In the genomic region with DNA sequence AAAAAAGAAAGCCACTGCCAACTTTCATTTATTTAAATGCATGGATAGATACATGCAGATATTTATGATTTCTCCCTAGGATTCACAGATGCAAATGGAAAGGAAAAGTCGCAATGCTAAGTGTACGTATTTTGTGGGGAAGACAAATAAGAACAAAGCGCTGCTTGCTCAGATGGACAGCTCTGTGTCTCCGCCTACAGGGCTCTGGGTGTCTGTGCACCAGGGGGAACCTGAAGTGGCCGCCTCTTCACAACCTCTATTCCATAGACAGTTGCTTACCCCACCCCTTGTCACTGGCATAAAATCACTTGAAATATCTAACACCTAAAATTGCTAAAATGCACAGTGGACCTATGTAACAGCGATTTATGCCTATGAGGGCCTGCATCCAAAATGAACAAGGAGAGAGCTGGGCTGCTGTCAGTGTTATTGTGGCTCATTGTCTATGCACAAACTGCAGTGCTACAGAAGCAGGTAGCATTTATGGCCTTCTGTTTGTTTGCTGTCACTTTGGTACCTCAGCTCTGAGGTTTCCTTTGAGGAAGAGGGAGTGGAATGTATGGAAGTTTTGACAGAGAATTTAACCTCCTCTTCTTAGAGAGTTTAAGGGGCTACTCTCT, we compare ENCODE assay signal across 9 cellular contexts. TPM values are rescaled to one million over a fixed set of nuclear protein-coding genes. Genes with fewer than 3 reads are reported as not detected.
DNase-seq lines count a peak whose midpoint lies in the region; ATAC-seq and TF ChIP-seq lines count a peak whose summit lies in the region.
"Had no signal": no experiment of that assay in that cellular context is flagged by ENCODE, and none has a peak within 500 bp of the region (broad histone marks: within the 10 kb centered on the region; RNA-seq: fewer than 3 reads in every experiment).

No MANE protein-coding gene starts in this region.

- no peak overlapping the region for H3K4me3 ChIP-seq in heart right ventricle
- H3K4me3 ChIP-seq: BLaER1 treated with 17β-estradiol and CSF1 and Interleukin-3, amounts not matched to agents 10 nM and 100 nM had no signal

- H3K27ac ChIP-seq in heart right ventricle = no peak overlapping the region
- H3K27ac ChIP-seq: BLaER1 treated with 17β-estradiol and CSF1 and Interleukin-3, amounts not matched to agents 10 nM and 100 nM had no signal

- intact Hi-C loops in heart right ventricle (cut with DNase I) = loop anchor here in 2 of 10 donors (2.0 to 10.0 kb wide), 2 partner anchors 460 to 462 kb away; no protein-coding TSS in a partner anchor

- DNase-seq in NCI-H1417 (lab: John Stamatoyannopoulos, UW) (peak; percentile 3 to 72 (median 33)), NCI-H1417 treated with DMSO at 0.1 percent for 48 hours (lab: John Stamatoyannopoulos, UW) (no peak), RPMI7951 (ENCODE audit: low read depth) (peak; percentile 44), heart right ventricle (peak; percentile 3 to 11)
- DNase-seq in activated naive CD4-positive, alpha-beta T cell treated with Interleukin-2 at 50 U/mL for 16 hours = peak; percentile 46
- DNase-seq in stimulated activated CD4-positive, alpha-beta T cell treated with anti-CD3 and anti-CD28 coated beads, Interleukin-12 subunit alpha, Interleukin-12 subunit beta, amount 100 ng/mL, for 24 hours (ENCODE audit: low read depth in 2 of 2) = peak; percentile 17 to 18

- peak; percentile 21 to 72 (median 56) for TF ChIP-seq CTCF in heart right ventricle (IDR thresholded peaks at IDR 0.05)

- no peaks in the 10 kb centered on the region for H3K36me3 ChIP-seq in heart right ventricle
- H3K36me3 ChIP-seq: BLaER1 treated with 17β-estradiol and CSF1 and Interleukin-3, amounts not matched to agents 10 nM and 100 nM had no signal

- H3K27me3 ChIP-seq in heart right ventricle = peaks cover 0 to 84% (median 0%) of the 10 kb centered on the region in 7 donors

- H3K4me1 ChIP-seq in heart right ventricle = no peaks in the 10 kb centered on the region

- WGBS in heart right ventricle, 2 donors = 7 to 13% methylated on average over 6 of the region's 6 CpGs

- ATAC-seq in HG03342 (IDR thresholded peaks at IDR 0.05; ENCODE audit: unreplicated experiment) = peak; percentile 75
- peak in 1 of 8 donors; percentile 44 for ATAC-seq in heart right ventricle
- ATAC-seq in GM21423 (IDR thresholded peaks at IDR 0.05; ENCODE audit: unreplicated experiment) = no peak

- no peaks in the 10 kb centered on the region for H3K9me3 ChIP-seq in heart right ventricle

RNA-seq across cellular contexts. Expression of a gene that starts 58.6 kb away (rescaled TPM):
- total RNA-seq in RPMI7951 (2014; rRNA removed; shearing (Covaris generic)) = 1.1 and 2.7 TPM in 2 replicates
- not detected for total RNA-seq in heart right ventricle
- polyA plus RNA-seq in heart right ventricle = not detected
